1 cellular context compared by ENCODE assay signal in genomic region chr2:128109243-128109642, GRCh38.
TF ChIP-seq lines count a peak whose summit lies in the region.

No MANE protein-coding gene starts in this region.

TF ChIP-seq in HEK293, 187 proteins besides CTCF, POLR2A, EP300 and RAD21 (continued from another document):
- no peak for TF ChIP-seq ZBTB6 (tag by site-specific recombination; IDR thresholded peaks at IDR 0.05)
